Comparison of ENCODE assay signal across 8 cellular contexts in the genomic region with DNA sequence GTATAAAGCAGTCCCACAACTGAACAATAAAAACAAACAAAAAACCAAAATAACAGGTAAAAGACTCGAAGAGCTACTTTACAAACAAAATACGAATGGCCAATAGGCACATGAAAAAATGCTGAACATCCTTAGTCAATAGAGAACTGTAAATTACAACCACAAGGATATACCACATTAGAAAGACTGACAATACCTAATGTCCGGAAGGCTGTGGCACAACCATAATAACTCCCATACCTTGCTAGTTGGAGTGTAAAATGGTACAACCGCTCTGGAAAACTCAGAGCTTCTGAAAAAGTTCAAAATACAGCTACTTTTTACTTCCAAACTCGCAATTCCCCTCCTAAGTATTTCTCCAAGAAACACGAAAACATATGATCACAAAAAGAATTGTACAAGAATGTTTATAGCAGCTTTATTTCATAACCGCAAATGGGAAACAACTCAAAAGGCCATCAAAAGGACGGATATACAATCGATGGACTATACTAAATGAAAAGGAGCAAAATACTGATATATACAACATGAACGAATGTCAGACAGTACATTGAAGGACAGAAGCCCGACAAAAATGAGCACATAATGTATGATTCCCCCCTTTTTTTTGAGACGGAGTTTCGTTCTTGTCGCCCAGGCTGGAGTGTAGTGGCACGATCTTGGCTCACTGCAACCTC. TPM values are rescaled to one million over a fixed set of nuclear protein-coding genes. Genes with fewer than 3 reads are reported as not detected.
DNase-seq lines count a peak whose midpoint lies in the region; ATAC-seq and TF ChIP-seq lines count a peak whose summit lies in the region.

No MANE protein-coding gene starts in this region.

- in situ Hi-C loops in GM13977 (cut with MboI; ENCODE audit: low pct_unique_long_range_greater_than_20kb, low sequenced_read_pairs, unreplicated experiment): no loop called here

- H3K27me3 ChIP-seq in Loucy (ENCODE audit: insufficient read depth, low read length, poor library complexity, severe bottlenecking): peaks cover 4% of the 10 kb centered on the region

- no peak for DNase-seq in AG09309 (ENCODE audit: low read depth)
- DNase-seq in naive thymus-derived CD8-positive, alpha-beta T cell: peak in 1 of 10 donors; percentile 7
- DNase-seq in NOMO-1 treated with dmso at 0.1 percent for 144 hours (lab: John Stamatoyannopoulos, UW; ENCODE audit: unreplicated experiment): no peak
- no peak for DNase-seq in GM13977 (ENCODE audit: low spot score)
- no peak for DNase-seq in amniotic stem cell (lab: John Stamatoyannopoulos, UW)

- peaks cover 20 to 54% (median 49%) of the 10 kb centered on the region in 4 donors for H3K4me1 Mint-ChIP-seq in naive thymus-derived CD8-positive, alpha-beta T cell

- H3K4me3 ChIP-seq in AG09309 (ENCODE audit: control insufficient read depth, low read depth, low read length): peak overlapping the region; percentile 79
- H3K4me3 ChIP-seq in Loucy (ENCODE audit: low read length, poor library complexity, severe bottlenecking): peak overlapping the region; percentile 82

- H3K36me3 Mint-ChIP-seq in naive thymus-derived CD8-positive, alpha-beta T cell: peaks cover 0 to 22% (median 7%) of the 10 kb centered on the region in 3 donors

- H3K27ac Mint-ChIP-seq in naive thymus-derived CD8-positive, alpha-beta T cell: peak overlapping the region; percentile 99 to 100 (median 100)

- H2AFZ ChIP-seq in Loucy (ENCODE audit: low read length): no peak overlapping the region

- 0 out of 2 replicates have a peak, but pooled peaks cover 2% of the 10 kb centered on the region for H3F3A ChIP-seq in Loucy (ENCODE audit: low read depth)

- H3K9me3 Mint-ChIP-seq in naive thymus-derived CD8-positive, alpha-beta T cell: no peaks in the 10 kb centered on the region

- H3K27me3 Mint-ChIP-seq in naive thymus-derived CD8-positive, alpha-beta T cell: peaks cover 0 to 3% (median 0%) of the 10 kb centered on the region in 5 donors

- peak overlapping the region; percentile 87 to 99 (median 98) for H3K4me3 Mint-ChIP-seq in naive thymus-derived CD8-positive, alpha-beta T cell

- H3K9ac ChIP-seq in Loucy (ENCODE audit: low read depth, low read length, poor library complexity, severe bottlenecking): peak overlapping the region; percentile 98

- no peaks in the 10 kb centered on the region for H3K9me3 ChIP-seq in Loucy (ENCODE audit: insufficient read depth, low read depth, low read length)

- H3K4me1 ChIP-seq in Loucy (ENCODE audit: insufficient read depth, low read length, poor library complexity, severe bottlenecking): peaks cover 20% of the 10 kb centered on the region

- no peaks in the 10 kb centered on the region for H3K9me2 ChIP-seq in Loucy (replicated peaks; ENCODE audit: low read depth, low read length)

- peak overlapping the region; percentile 82 for H3K4me2 ChIP-seq in Loucy (ENCODE audit: low read depth, low read length, poor library complexity, severe bottlenecking)

- POLR2A ChIA-PET in naive thymus-derived CD8-positive, alpha-beta T cell (lab: Charles Lee): interaction anchor here (0.7 to 6.9 kb wide), 21 partner anchors 9 to 504 kb away, joined by 3 to 105 read pairs (median 26); partner anchors contain the start of genes ATP1B2, FXR2, MPDU1 and POLR2A

- no peak for ATAC-seq in naive thymus-derived CD8-positive, alpha-beta T cell
- ATAC-seq in GM18907 (IDR thresholded peaks at IDR 0.05; ENCODE audit: unreplicated experiment): no peak

- TF ChIP-seq CTCF in AG09309 (IDR thresholded peaks at IDR 0.05; ENCODE audit: control insufficient read depth, insufficient read depth, low read depth, low read length, missing control alignments) (no peak), Loucy (conservative IDR thresholded peaks at IDR 0.05; ENCODE audit: low read length) (no peak), GM13977 (IDR thresholded peaks at IDR 0.05; ENCODE audit: extremely low read depth, insufficient read depth, missing control alignments) (no peak)

- peaks cover 82% of the 10 kb centered on the region for H3K79me2 ChIP-seq in Loucy (ENCODE audit: insufficient read depth, low read length)

- H3K27ac ChIP-seq in cingulate gyrus (ENCODE audit: low read depth, low read length): peak overlapping the region; percentile 100

- H4K20me1 ChIP-seq in Loucy (ENCODE audit: insufficient read depth, low read length, poor library complexity, severe bottlenecking): peaks cover 36% of the 10 kb centered on the region

- H3K36me3 ChIP-seq in Loucy (ENCODE audit: insufficient read depth, low read length): peaks cover 6% of the 10 kb centered on the region; the same call in 1 of the 2 replicates

RNA-seq across cellular contexts. Expression of gene TP53, which starts 2.3 kb away (rescaled TPM):
- 100 to 1,000 TPM; 113 to 116 TPM for total RNA-seq in naive thymus-derived CD8-positive, alpha-beta T cell
- 10 to 100 TPM; 21.7 to 33.0 (median 28.0) TPM for polyA plus RNA-seq in naive thymus-derived CD8-positive, alpha-beta T cell

RNA-seq across cellular contexts. Expression of gene WRAP53, which starts 3.3 kb away (rescaled TPM):
- total RNA-seq in naive thymus-derived CD8-positive, alpha-beta T cell: 10 to 100 TPM in 1 of 2 experiments, 1 to 10 TPM in 1; 9.8 to 11.6 TPM
- 10 to 100 TPM; 10.5 to 14.1 (median 13.9) TPM for polyA plus RNA-seq in naive thymus-derived CD8-positive, alpha-beta T cell

RNA-seq across cellular contexts. Expression of gene EFNB3, which starts 20.0 kb away (rescaled TPM):
- not detected for total RNA-seq in naive thymus-derived CD8-positive, alpha-beta T cell
- not detected for polyA plus RNA-seq in naive thymus-derived CD8-positive, alpha-beta T cell

RNA-seq across cellular contexts. Expression of gene DNAH2, which starts 32.5 kb away (rescaled TPM):
- total RNA-seq in naive thymus-derived CD8-positive, alpha-beta T cell: not detected
- polyA plus RNA-seq in naive thymus-derived CD8-positive, alpha-beta T cell: not detected

RNA-seq across cellular contexts. Expression of gene ATP1B2, which starts 34.3 kb away (rescaled TPM):
- under 1 TPM; 0.36 to 0.96 TPM for total RNA-seq in naive thymus-derived CD8-positive, alpha-beta T cell
- under 1 TPM in 2 of 3 donors, not detected in 1; 0.17 to 0.57 TPM for polyA plus RNA-seq in naive thymus-derived CD8-positive, alpha-beta T cell
